15 cellular contexts compared by ENCODE assay signal in the genomic region with DNA sequence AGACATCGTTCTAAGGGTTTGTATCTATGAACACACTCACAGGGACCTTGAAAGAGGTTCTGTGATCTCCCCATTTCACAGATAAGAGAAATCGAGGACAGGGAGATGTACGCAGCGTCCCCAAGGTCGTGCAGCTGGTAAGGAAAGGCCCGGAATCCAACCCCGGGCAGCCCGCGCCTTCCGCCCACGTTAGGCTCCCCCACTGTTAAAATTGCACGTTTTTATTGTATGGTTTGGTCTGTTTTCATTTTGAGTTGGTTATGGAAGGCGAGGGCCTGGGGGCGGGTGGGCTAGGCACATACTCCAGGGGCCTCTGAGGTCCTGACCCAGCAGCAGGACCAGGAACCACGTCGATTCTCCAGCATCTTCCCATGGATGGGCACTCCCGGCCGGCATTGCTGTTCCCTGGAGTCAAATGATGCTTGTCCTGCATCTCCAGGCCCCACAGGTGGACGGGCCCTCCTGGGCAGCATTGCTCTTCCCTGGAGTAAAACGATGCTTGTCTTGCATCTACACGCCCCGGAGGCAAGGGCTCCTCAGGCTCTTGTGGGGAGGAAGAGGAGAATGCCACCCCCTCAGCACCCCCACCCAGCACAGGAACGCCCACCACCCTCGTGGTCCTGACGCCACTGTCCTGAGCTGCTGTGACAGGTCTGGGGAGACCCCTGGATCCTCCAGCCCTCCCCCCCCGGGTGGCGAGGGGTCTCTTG.
DNase-seq lines count a peak whose midpoint lies in the region; ATAC-seq, FAIRE-seq and TF ChIP-seq lines count a peak whose summit lies in the region.
"Had no signal": no experiment of that assay in that cellular context is flagged by ENCODE, and none has a peak within 500 bp of the region (broad histone marks: within the 10 kb centered on the region; RNA-seq: fewer than 3 reads in every experiment).

No MANE protein-coding gene starts in this region.

- no peak for TF ChIP-seq POLR2A in spleen (IDR thresholded peaks at IDR 0.05)

- H3K36me3 ChIP-seq in BLaER1 treated with 17β-estradiol and CSF1 and Interleukin-3, amounts not matched to agents 10 nM and 100 nM = no peaks in the 10 kb centered on the region
- H3K36me3 ChIP-seq in kidney (ENCODE audit: control insufficient read depth in 1 of 2, insufficient read depth in 2 of 2, low read length in 2 of 2) (no peaks in the 10 kb centered on the region), spleen (no peaks in the 10 kb centered on the region)

- TF ChIP-seq CTCF in kidney (IDR thresholded peaks at IDR 0.05; ENCODE audit: borderline replicate concordance, extremely low read depth, insufficient read depth) (no peak), spleen (IDR thresholded peaks at IDR 0.05 in 8 of 11, conservative IDR thresholded peaks at IDR 0.05 in 3 of 11) (no peak)

- no peaks in the 10 kb centered on the region for H3K9me3 Mint-ChIP-seq in activated CD8-positive, alpha-beta memory T cell treated with anti-CD3 and anti-CD28 coated beads, Interleukin-2, amount 10 ng/mL, durations not matched to agents 7 days and 5 days (ENCODE audit: low read depth)
- H3K9me3 Mint-ChIP-seq: CD4-positive, alpha-beta T cell had no signal

- no peak overlapping the region; a peak in 1 of 22 replicates for H3K9ac ChIP-seq in BLaER1 treated with 17β-estradiol and CSF1 and Interleukin-3, amounts not matched to agents 10 nM and 100 nM
- no peak overlapping the region for H3K9ac ChIP-seq in kidney (ENCODE audit: low read length in 2 of 2)

- no peak overlapping the region for H3K27ac Mint-ChIP-seq in activated CD8-positive, alpha-beta memory T cell treated with anti-CD3 and anti-CD28 coated beads, Interleukin-2, amount 10 ng/mL, durations not matched to agents 7 days and 5 days
- H3K27ac Mint-ChIP-seq: CD4-positive, alpha-beta T cell had no signal

- 82 to 91% (median 86%) methylated on average over 22 to 27 of the region's 27 CpGs for WGBS in spleen, 5 donors

- ATAC-seq in left cardiac atrium = no peak
- ATAC-seq in Right ventricle myocardium inferior = no peak
- no peak for ATAC-seq in activated CD8-positive, alpha-beta memory T cell treated with anti-CD3 and anti-CD28 coated beads, Interleukin-2, amount 10 ng/mL, durations not matched to agents 7 days and 5 days

- H3K4me2 ChIP-seq in BLaER1 treated with 17β-estradiol and CSF1 and Interleukin-3, amounts not matched to agents 10 nM and 100 nM = peak overlapping the region in 9 of 11 experiments; percentile 82 to 99 (median 94); a peak in 19 of 22 replicates

- DNase-seq in left cardiac atrium (peak; percentile 5), Right ventricle myocardium inferior (ENCODE audit: missing footprints) (no peak), kidney (peak; percentile 65), spleen (peak; percentile 47), COLO668 (lab: John Stamatoyannopoulos, UW; ENCODE audit: unreplicated experiment) (no peak)
- DNase-seq in activated CD8-positive, alpha-beta memory T cell treated with anti-CD3 and anti-CD28 coated beads, Interleukin-2, amount 10 ng/mL, durations not matched to agents 7 days and 5 days = no peak
- DNase-seq: 8988T; AML-193; C1 segment of cervical spinal cord; CD4-positive, alpha-beta T cell; DMS79 had no signal

- CTCF ChIA-PET in activated CD8-positive, alpha-beta memory T cell treated with anti-CD3 and anti-CD28 coated beads, Interleukin-2, amount 10 ng/mL, durations not matched to agents 7 days and 5 days (lab: Charles Lee) = no interaction called here

- peaks cover 0 to 34% (median 0%) of the 10 kb centered on the region in 11 experiments; a peak in 4 of 22 replicates for H3K27me3 ChIP-seq in BLaER1 treated with 17β-estradiol and CSF1 and Interleukin-3, amounts not matched to agents 10 nM and 100 nM
- peaks cover 0 to 57% (median 9%) of the 10 kb centered on the region in 7 donors for H3K27me3 ChIP-seq in spleen (replicated peaks in 1 of 7)

- H3K4me3 ChIP-seq in BLaER1 treated with 17β-estradiol and CSF1 and Interleukin-3, amounts not matched to agents 10 nM and 100 nM = no peak overlapping the region; a peak in 1 of 20 replicates
- H3K4me3 ChIP-seq in kidney (ENCODE audit: low read length in 2 of 2) (no peak overlapping the region), spleen (no peak overlapping the region)
- H3K4me3 ChIP-seq: GM12878 had no signal

- H3K4me1 Mint-ChIP-seq in activated CD8-positive, alpha-beta memory T cell treated with anti-CD3 and anti-CD28 coated beads, Interleukin-2, amount 10 ng/mL, durations not matched to agents 7 days and 5 days = peaks cover 5% of the 10 kb centered on the region

- H3K9me3 ChIP-seq in BLaER1 treated with 17β-estradiol and CSF1 and Interleukin-3, amounts not matched to agents 10 nM and 100 nM (replicated peaks in 1 of 11) = no peaks in the 10 kb centered on the region
- H3K9me3 ChIP-seq in kidney (ENCODE audit: control insufficient read depth in 1 of 2, low read length in 2 of 2) = no peaks in the 10 kb centered on the region
- H3K9me3 ChIP-seq in spleen = no peaks in the 10 kb centered on the region

- intact Hi-C loops in left cardiac atrium (cut with DNase I) (no loop called here), Right ventricle myocardium inferior (cut with DNase I) (no loop called here), kidney (cut with DNase I) (no loop called here), spleen (cut with DNase I; ENCODE audit: low total_unique reads) (no loop called here)

- 0 out of 22 replicates have a peak, but pooled peaks cover 0 to 8% (median 0%) of the 10 kb centered on the region in 11 experiments for H4K20me1 ChIP-seq in BLaER1 treated with 17β-estradiol and CSF1 and Interleukin-3, amounts not matched to agents 10 nM and 100 nM

- no peak for FAIRE-seq in kidney (lab: Jason Lieb, UNC)
- FAIRE-seq: GM12878, GM18507, H54 had no signal

- H3K27ac ChIP-seq in BLaER1 treated with 17β-estradiol and CSF1 and Interleukin-3, amounts not matched to agents 10 nM and 100 nM = no peak overlapping the region
- H3K27ac ChIP-seq in kidney (ENCODE audit: low read depth in 2 of 2, low read length in 2 of 2) (no peak overlapping the region), spleen (no peak overlapping the region)

- H3K4me1 ChIP-seq in BLaER1 treated with 17β-estradiol and CSF1 and Interleukin-3, amounts not matched to agents 10 nM and 100 nM = peaks cover 39 to 71% (median 67%) of the 10 kb centered on the region in 10 experiments
- H3K4me1 ChIP-seq in kidney (ENCODE audit: control insufficient read depth in 1 of 2, insufficient read depth in 1 of 2, low read depth in 1 of 2, low read length in 2 of 2) = peaks cover 0 to 10% of the 10 kb centered on the region in 2 donors
- peaks cover 0 to 39% (median 15%) of the 10 kb centered on the region in 6 donors for H3K4me1 ChIP-seq in spleen

- H3K4me3 Mint-ChIP-seq in activated CD8-positive, alpha-beta memory T cell treated with anti-CD3 and anti-CD28 coated beads, Interleukin-2, amount 10 ng/mL, durations not matched to agents 7 days and 5 days = no peak overlapping the region
- H3K4me3 Mint-ChIP-seq: CD4-positive, alpha-beta T cell had no signal

- no peaks in the 10 kb centered on the region for H3K36me3 Mint-ChIP-seq in activated CD8-positive, alpha-beta memory T cell treated with anti-CD3 and anti-CD28 coated beads, Interleukin-2, amount 10 ng/mL, durations not matched to agents 7 days and 5 days

- H3K27me3 Mint-ChIP-seq in activated CD8-positive, alpha-beta memory T cell treated with anti-CD3 and anti-CD28 coated beads, Interleukin-2, amount 10 ng/mL, durations not matched to agents 7 days and 5 days = peaks cover 6% of the 10 kb centered on the region

Comparison
In these comparisons a context has a peak if more than half of its experiments do, and no peak if none do; other contexts are left out.
1. DNase-seq: peak in left cardiac atrium (single experiment), kidney (single experiment) and spleen (single experiment); none in Right ventricle myocardium inferior (single experiment), COLO668 (single experiment) and activated CD8-positive, alpha-beta memory T cell treated with anti-CD3 and anti-CD28 coated beads, Interleukin-2, amount 10 ng/mL, durations not matched to agents 7 days and 5 days (single experiment).